Comparison of ENCODE assay signal across 9 cellular contexts in genomic region chr20:23782366-23782983, GRCh38. TPM values are rescaled to one million over a fixed set of nuclear protein-coding genes. Genes with fewer than 3 reads are reported as not detected.
DNase-seq lines count a peak whose midpoint lies in the region; ATAC-seq and FAIRE-seq lines count a peak whose summit lies in the region.
"Had no signal": no experiment of that assay in that cellular context is flagged by ENCODE, and none has a peak within 500 bp of the region (broad histone marks: within the 10 kb centered on the region; RNA-seq: fewer than 3 reads in every experiment).

No MANE protein-coding gene starts in this region.

- FAIRE-seq in RCC 7860 (lab: Jason Lieb, UNC), result no peak

- POLR2A ChIA-PET in activated CD8-positive, alpha-beta T cell treated with anti-CD3 and anti-CD28 coated beads, Interleukin-2, amount 10 ng/mL, durations not matched to agents 7 days and 5 days (lab: Charles Lee), result no interaction called here

- no peaks in the 10 kb centered on the region for H3K4me1 Mint-ChIP-seq in activated CD8-positive, alpha-beta T cell treated with anti-CD3 and anti-CD28 coated beads, Interleukin-2, amount 10 ng/mL, durations not matched to agents 7 days and 5 days (ENCODE audit: low read depth)

- no peaks in the 10 kb centered on the region for H3K9me3 Mint-ChIP-seq in activated naive CD4-positive, alpha-beta T cell treated with anti-CD3 and anti-CD28 coated beads, Interleukin-2, amount 50 U/mL, for 72 hours
- H3K9me3 Mint-ChIP-seq in activated CD8-positive, alpha-beta T cell treated with anti-CD3 and anti-CD28 coated beads, Interleukin-2, amount 10 ng/mL, durations not matched to agents 7 days and 5 days (ENCODE audit: insufficient read depth), result no peaks in the 10 kb centered on the region
- H3K9me3 Mint-ChIP-seq: dendritic cell treated with granulocyte-macrophage colony-stimulating factor and Interleukin-4, amounts not matched to agents 40 ng/mL and 50 ng/mL, for 4 days had no signal

- peak in 1 of 2 donors; percentile 5 for DNase-seq in activated naive CD4-positive, alpha-beta T cell treated with anti-CD3 and anti-CD28 coated beads, Interleukin-2, amount 50 U/mL, for 72 hours (ENCODE audit: low spot score in 2 of 2)
- DNase-seq in activated naive CD4-positive, alpha-beta T cell treated with anti-CD3 and anti-CD28 coated beads, Interleukin-2, amount 50 U/mL, for 16 hours, result no peak
- DNase-seq in HuH-7 (ENCODE audit: low spot score), result peak; percentile 60
- DNase-seq in activated CD8-positive, alpha-beta T cell treated with anti-CD3 and anti-CD28 coated beads, Interleukin-2, amount 10 ng/mL, durations not matched to agents 7 days and 5 days, result peak; percentile 20
- DNase-seq in left kidney (ENCODE audit: low read depth, low spot score), result peak; percentile 76
- no peak for DNase-seq in NCI-H187 (lab: John Stamatoyannopoulos, UW)
- no peak for DNase-seq in RCC 7860 (ENCODE audit: low spot score)
- DNase-seq in 8988T, result no peak

- CTCF ChIA-PET in activated CD8-positive, alpha-beta T cell treated with anti-CD3 and anti-CD28 coated beads, Interleukin-2, amount 10 ng/mL, durations not matched to agents 7 days and 5 days (lab: Charles Lee), result no interaction called here

- H3K4me3 Mint-ChIP-seq in activated CD8-positive, alpha-beta T cell treated with anti-CD3 and anti-CD28 coated beads, Interleukin-2, amount 10 ng/mL, durations not matched to agents 7 days and 5 days, result no peak overlapping the region
- H3K4me3 Mint-ChIP-seq: dendritic cell treated with granulocyte-macrophage colony-stimulating factor and Interleukin-4, amounts not matched to agents 40 ng/mL and 50 ng/mL, for 4 days had no signal

- no peaks in the 10 kb centered on the region for H3K27me3 Mint-ChIP-seq in activated CD8-positive, alpha-beta T cell treated with anti-CD3 and anti-CD28 coated beads, Interleukin-2, amount 10 ng/mL, durations not matched to agents 7 days and 5 days (ENCODE audit: low read depth)

- H3K27ac Mint-ChIP-seq in activated naive CD4-positive, alpha-beta T cell treated with anti-CD3 and anti-CD28 coated beads, Interleukin-2, amount 50 U/mL, for 72 hours, result no peak overlapping the region
- no peak overlapping the region for H3K27ac Mint-ChIP-seq in activated CD8-positive, alpha-beta T cell treated with anti-CD3 and anti-CD28 coated beads, Interleukin-2, amount 10 ng/mL, durations not matched to agents 7 days and 5 days
- H3K27ac Mint-ChIP-seq: dendritic cell treated with granulocyte-macrophage colony-stimulating factor and Interleukin-4, amounts not matched to agents 40 ng/mL and 50 ng/mL, for 4 days had no signal

- no peaks in the 10 kb centered on the region for H3K36me3 Mint-ChIP-seq in activated naive CD4-positive, alpha-beta T cell treated with anti-CD3 and anti-CD28 coated beads, Interleukin-2, amount 50 U/mL, for 72 hours
- H3K36me3 Mint-ChIP-seq in activated CD8-positive, alpha-beta T cell treated with anti-CD3 and anti-CD28 coated beads, Interleukin-2, amount 10 ng/mL, durations not matched to agents 7 days and 5 days (ENCODE audit: low read depth), result no peaks in the 10 kb centered on the region

- ATAC-seq in activated naive CD4-positive, alpha-beta T cell treated with anti-CD3 and anti-CD28 coated beads, Interleukin-2, amount 50 U/mL, for 72 hours, result peak; percentile 55 to 59
- peak; percentile 42 for ATAC-seq in activated CD8-positive, alpha-beta T cell treated with anti-CD3 and anti-CD28 coated beads, Interleukin-2, amount 10 ng/mL, durations not matched to agents 7 days and 5 days

RNA-seq across cellular contexts. Expression of gene CST1, which starts 31.7 kb away (rescaled TPM):
- total RNA-seq in activated naive CD4-positive, alpha-beta T cell treated with anti-CD3 and anti-CD28 coated beads, Interleukin-2, amount 50 U/mL, for 72 hours, result not detected
- not detected for total RNA-seq in activated CD8-positive, alpha-beta T cell treated with anti-CD3 and anti-CD28 coated beads, Interleukin-2, amount 10 ng/mL, durations not matched to agents 7 days and 5 days

RNA-seq across cellular contexts. Expression of gene CST2, which starts 44.1 kb away (rescaled TPM):
- not detected for total RNA-seq in activated naive CD4-positive, alpha-beta T cell treated with anti-CD3 and anti-CD28 coated beads, Interleukin-2, amount 50 U/mL, for 72 hours
- not detected for total RNA-seq in activated CD8-positive, alpha-beta T cell treated with anti-CD3 and anti-CD28 coated beads, Interleukin-2, amount 10 ng/mL, durations not matched to agents 7 days and 5 days

Comparison
In these comparisons a context has a peak if more than half of its experiments do, and no peak if none do; other contexts are left out.
1. DNase-seq: peak in HuH-7 (single experiment), activated CD8-positive, alpha-beta T cell treated with anti-CD3 and anti-CD28 coated beads, Interleukin-2, amount 10 ng/mL, durations not matched to agents 7 days and 5 days (single experiment) and left kidney (single experiment); none in activated naive CD4-positive, alpha-beta T cell treated with anti-CD3 and anti-CD28 coated beads, Interleukin-2, amount 50 U/mL, for 16 hours (single experiment), NCI-H187 (0 of 2), RCC 7860 (single experiment) and 8988T (single experiment).